ENCODE assay signal across 26 cellular contexts in the genomic region with DNA sequence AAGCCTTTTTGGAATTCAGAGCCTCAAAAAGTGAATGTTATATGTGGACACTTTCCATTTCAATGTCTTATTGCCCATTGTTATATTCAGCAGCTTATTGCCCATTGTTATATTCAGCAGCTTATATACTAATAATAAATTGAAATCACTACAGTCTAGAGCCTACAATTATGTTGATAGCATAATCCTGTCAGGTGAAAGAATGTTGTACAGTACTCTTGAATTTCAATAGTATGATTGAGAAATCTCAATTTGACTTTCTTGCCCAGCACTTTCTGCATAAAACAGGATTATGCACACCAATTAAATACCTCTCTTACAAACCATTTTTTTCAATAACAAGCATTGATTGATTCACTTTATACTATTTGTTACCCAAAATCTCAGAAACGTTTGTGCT.
"Had no signal": no experiment of that assay in that cellular context is flagged by ENCODE, and none has a peak within 500 bp of the region (broad histone marks: within the 10 kb centered on the region; RNA-seq: fewer than 3 reads in every experiment).

No MANE protein-coding gene starts in this region.

- H3K4me3 ChIP-seq: neural progenitor cell, ovary, psoas muscle, right lobe of liver, sigmoid colon, suprapubic skin, testis, tibial artery, transverse colon, upper lobe of right lung, uterus had no signal

- H2AFZ ChIP-seq: neural progenitor cell, parathyroid adenoma had no signal

- H3K79me2 ChIP-seq: parathyroid adenoma had no signal

- H3K4me1 ChIP-seq: parathyroid adenoma, psoas muscle, right lobe of liver, sigmoid colon, suprapubic skin, testis, tibial artery, transverse colon, upper lobe of right lung, uterus had no signal

- H3K36me3 ChIP-seq: neural progenitor cell, ovary, right lobe of liver, sigmoid colon, suprapubic skin, tibial artery, transverse colon, upper lobe of right lung, uterus had no signal

- H3K27me3 ChIP-seq: neural progenitor cell, ovary, right lobe of liver, sigmoid colon, suprapubic skin, testis, tibial artery, transverse colon, upper lobe of right lung, uterus had no signal

- DNase-seq: naive thymus-derived CD8-positive, alpha-beta T cell; nephron progenitor cell; occipital lobe; ovary; posterior cingulate gyrus; psoas muscle; right cardiac atrium; right lobe of liver; sigmoid colon; small intestine; stimulated activated CD4-positive, alpha-beta T cell treated with anti-CD3 and anti-CD28 coated beads, Interleukin-15, amount 100 ng/mL, for 24 hours; stimulated activated CD4-positive, alpha-beta T cell treated with anti-CD3 and anti-CD28 coated beads, Interleukin-2, amount 100 ng/mL, for 24 hours; stimulated activated CD4-positive, alpha-beta T cell treated with anti-CD3 and anti-CD28 coated beads, Interleukin-2, amount 100 ng/mL, for 48 hours; stimulated activated CD4-positive, alpha-beta T cell treated with anti-CD3 and anti-CD28 coated beads, Interleukin-4, amount 100 ng/mL, for 24 hours; stimulated activated naive B cell treated with anti-CD40 and anti-IgM and Interleukin-4, amounts not matched to agents 10 μg/mL and 1 μg/mL and 100 μg/mL, for 72 hours; stimulated activated naive CD8-positive, alpha-beta T cell treated with anti-CD3 and anti-CD28 coated beads, Interleukin-15, amount 100 ng/mL, for 72 hours; stimulated activated naive CD8-positive, alpha-beta T cell treated with anti-CD3 and anti-CD28 coated beads, Interleukin-15, Interleukin-2, amounts not matched to agents 100 U/mL and 50 U/mL, for 24 hours; substantia nigra; testis; tibial artery; transverse colon; upper lobe of right lung; uterus had no signal

- H3K4me2 ChIP-seq: neural progenitor cell had no signal

- H3K9me3 ChIP-seq: ovary, psoas muscle, right lobe of liver, sigmoid colon, suprapubic skin, testis, tibial artery, transverse colon, upper lobe of right lung, uterus had no signal

- H3K27ac ChIP-seq: neural progenitor cell, ovary, parathyroid adenoma, psoas muscle, right lobe of liver, sigmoid colon, suprapubic skin, testis, tibial artery, transverse colon, upper lobe of right lung, uterus had no signal

- FAIRE-seq: small intestine had no signal

- H3K9ac ChIP-seq: neural progenitor cell, parathyroid adenoma had no signal
